ENCODE assay signal across 10 cellular contexts in genomic region chr4:27357283-27357682, GRCh38.
A peak's percentile ranks its signal among the peaks of the same experiment; 100 is the strongest.
DNase-seq lines count a peak whose midpoint lies in the region; ATAC-seq and TF ChIP-seq lines count a peak whose summit lies in the region.
"Had no signal": no experiment of that assay in that cellular context is flagged by ENCODE, and none has a peak within 500 bp of the region (broad histone marks: within the 10 kb centered on the region; RNA-seq: fewer than 3 reads in every experiment).

No MANE protein-coding gene starts in this region.

- DNase-seq in heart left ventricle (no peak), heart right ventricle (no peak), RKO (ENCODE audit: low spot score) (peak; percentile 58), foreskin keratinocyte (peak in 1 of 2 donors; percentile 7), NOMO-1 (lab: John Stamatoyannopoulos, UW; ENCODE audit: unreplicated experiment in 2 of 2) (no peak), head of caudate nucleus (no peak)
- no peak for DNase-seq in naive thymus-derived CD8-positive, alpha-beta T cell
- DNase-seq: stimulated activated CD4-positive, alpha-beta T cell treated with anti-CD3 and anti-CD28 coated beads, Interleukin-4, amount 100 ng/mL, for 24 hours had no signal

- 64 to 66% (median 65%) methylated on average over 6 of the region's 6 CpGs for WGBS in heart left ventricle, 4 donors
- WGBS in heart right ventricle, 2 donors, result 60 to 62% methylated on average over 6 of the region's 6 CpGs

- intact Hi-C loops in heart left ventricle (cut with DNase I), result no loop called here
- intact Hi-C loops in heart right ventricle (cut with DNase I), result no loop called here
- intact Hi-C loops in head of caudate nucleus (cut with DNase I), result no loop called here

- no peak for ATAC-seq in heart left ventricle
- ATAC-seq in heart right ventricle, result no peak
- ATAC-seq in foreskin keratinocyte, result peak; percentile 32
- no peak for ATAC-seq in HG02588 (IDR thresholded peaks at IDR 0.05; ENCODE audit: unreplicated experiment)
- ATAC-seq in naive thymus-derived CD8-positive, alpha-beta T cell, result no peak

- H3K9me3 Mint-ChIP-seq in naive thymus-derived CD8-positive, alpha-beta T cell, result peaks cover 0 to 10% (median 3%) of the 10 kb centered on the region in 9 donors

- TF ChIP-seq CTCF in heart left ventricle (IDR thresholded peaks at IDR 0.05), result peak in 8 of 12 donors; percentile 20 to 44 (median 28)
- TF ChIP-seq CTCF in heart right ventricle (IDR thresholded peaks at IDR 0.05), result peak in 4 of 9 donors; percentile 11 to 52 (median 35)
- TF ChIP-seq CTCF in foreskin keratinocyte (conservative IDR thresholded peaks at IDR 0.05), result peak; percentile 57

- H3K27me3 ChIP-seq in heart left ventricle, result no peaks in the 10 kb centered on the region
- H3K27me3 ChIP-seq in heart right ventricle, result no peaks in the 10 kb centered on the region
- no peaks in the 10 kb centered on the region for H3K27me3 ChIP-seq in foreskin keratinocyte

- H3K4me3 ChIP-seq in heart left ventricle (no peak overlapping the region), heart right ventricle (no peak overlapping the region)
- H3K4me3 ChIP-seq: lung had no signal

- POLR2A ChIA-PET in naive thymus-derived CD8-positive, alpha-beta T cell (lab: Charles Lee), result no interaction called here

- H3K36me3 Mint-ChIP-seq in naive thymus-derived CD8-positive, alpha-beta T cell, result no peaks in the 10 kb centered on the region

- no peak for TF ChIP-seq POLR2A in heart left ventricle (IDR thresholded peaks at IDR 0.05)

- H3K4me3 Mint-ChIP-seq in naive thymus-derived CD8-positive, alpha-beta T cell, result no peak overlapping the region

- no peak overlapping the region for H3K27ac ChIP-seq in heart left ventricle
- H3K27ac ChIP-seq in heart right ventricle, result no peak overlapping the region
- H3K27ac ChIP-seq in foreskin keratinocyte, result no peak overlapping the region

- H3K27me3 Mint-ChIP-seq in naive thymus-derived CD8-positive, alpha-beta T cell, result no peaks in the 10 kb centered on the region

- peaks cover 0 to 7% (median 0%) of the 10 kb centered on the region in 12 donors for H3K9me3 ChIP-seq in heart left ventricle
- H3K9me3 ChIP-seq in heart right ventricle, result peaks cover 0 to 11% (median 0%) of the 10 kb centered on the region in 11 donors

- H3K36me3 ChIP-seq in heart left ventricle (no peaks in the 10 kb centered on the region), heart right ventricle (no peaks in the 10 kb centered on the region)

- no peaks in the 10 kb centered on the region for H3K4me1 Mint-ChIP-seq in naive thymus-derived CD8-positive, alpha-beta T cell

- H3K4me1 ChIP-seq in heart left ventricle, result peaks cover 0 to 13% (median 0%) of the 10 kb centered on the region in 12 donors
- peaks cover 0 to 10% (median 0%) of the 10 kb centered on the region in 9 donors for H3K4me1 ChIP-seq in heart right ventricle
- peaks cover 4% of the 10 kb centered on the region for H3K4me1 ChIP-seq in foreskin keratinocyte

- no peak overlapping the region for H3K27ac Mint-ChIP-seq in naive thymus-derived CD8-positive, alpha-beta T cell
